In the genomic region with DNA sequence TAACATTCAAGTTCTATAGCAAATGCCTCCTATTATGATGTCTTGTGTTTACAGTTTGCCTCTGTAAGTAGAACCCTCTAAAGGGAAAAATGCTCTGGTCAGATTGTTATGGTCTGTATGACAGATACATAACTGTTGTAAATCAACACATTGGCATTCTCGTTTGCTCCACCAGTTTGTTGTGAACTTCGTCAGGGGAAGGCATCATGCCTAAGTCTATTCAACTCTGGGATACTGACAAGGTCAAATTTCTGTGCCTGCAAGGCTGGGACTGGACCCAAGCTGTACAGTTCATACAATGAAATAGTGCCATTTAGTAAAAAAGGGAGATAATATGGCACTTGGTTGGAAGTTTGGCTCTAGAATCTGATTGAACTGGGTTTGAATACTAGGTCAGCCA, we compare ENCODE assay signal across 12 cellular contexts.
DNase-seq lines count a peak whose midpoint lies in the region; ATAC-seq and TF ChIP-seq lines count a peak whose summit lies in the region.
"Had no signal": no experiment of that assay in that cellular context is flagged by ENCODE, and none has a peak within 500 bp of the region (broad histone marks: within the 10 kb centered on the region; RNA-seq: fewer than 3 reads in every experiment).

No MANE protein-coding gene starts in this region.

- no peaks in the 10 kb centered on the region for H3K27me3 Mint-ChIP-seq in activated CD4-positive, alpha-beta T cell treated with anti-CD3 and anti-CD28 coated beads, Interleukin-2, amount 10 ng/mL, durations not matched to agents 24 days and 14 days
- no peaks in the 10 kb centered on the region for H3K27me3 Mint-ChIP-seq in activated naive CD8-positive, alpha-beta T cell treated with anti-CD3 and anti-CD28 coated beads, Interleukin-2, amount 50 U/mL, for 24 hours
- no peaks in the 10 kb centered on the region for H3K27me3 Mint-ChIP-seq in T-helper 2 cell treated with Interferon-gamma antibody and Interleukin-4, amounts not matched to agents 5 μg/mL and 100 μg/mL, for 36 hours (ENCODE audit: low read depth)
- H3K27me3 Mint-ChIP-seq in naive thymus-derived CD8-positive, alpha-beta T cell = no peaks in the 10 kb centered on the region

- no peak overlapping the region for H3K4me3 ChIP-seq in lower lobe of right lung
- H3K4me3 ChIP-seq in tibial artery = no peak overlapping the region
- H3K4me3 ChIP-seq: cardiac muscle cell had no signal

- peaks cover 2% of the 10 kb centered on the region for H3K36me3 Mint-ChIP-seq in activated CD4-positive, alpha-beta T cell treated with anti-CD3 and anti-CD28 coated beads, Interleukin-2, amount 10 ng/mL, durations not matched to agents 24 days and 14 days (ENCODE audit: low read depth)
- no peaks in the 10 kb centered on the region for H3K36me3 Mint-ChIP-seq in activated naive CD8-positive, alpha-beta T cell treated with anti-CD3 and anti-CD28 coated beads, Interleukin-2, amount 50 U/mL, for 24 hours (ENCODE audit: low read depth)
- no peaks in the 10 kb centered on the region for H3K36me3 Mint-ChIP-seq in T-helper 2 cell treated with Interferon-gamma antibody and Interleukin-4, amounts not matched to agents 5 μg/mL and 100 μg/mL, for 36 hours (ENCODE audit: low read depth)
- H3K36me3 Mint-ChIP-seq in naive thymus-derived CD8-positive, alpha-beta T cell = no peaks in the 10 kb centered on the region

- ATAC-seq in activated naive CD8-positive, alpha-beta T cell treated with anti-CD3 and anti-CD28 coated beads, Interleukin-2, amount 50 U/mL, for 24 hours = no peak
- ATAC-seq in lower lobe of right lung = no peak
- no peak for ATAC-seq in naive thymus-derived CD8-positive, alpha-beta T cell

- peaks cover 29% of the 10 kb centered on the region for H3K4me1 ChIP-seq in lower lobe of right lung
- peaks cover 0 to 63% (median 51%) of the 10 kb centered on the region in 4 donors for H3K4me1 ChIP-seq in tibial artery

- peaks cover 10% of the 10 kb centered on the region for H3K9me3 Mint-ChIP-seq in activated CD4-positive, alpha-beta T cell treated with anti-CD3 and anti-CD28 coated beads, Interleukin-2, amount 10 ng/mL, durations not matched to agents 24 days and 14 days
- H3K9me3 Mint-ChIP-seq in activated naive CD8-positive, alpha-beta T cell treated with anti-CD3 and anti-CD28 coated beads, Interleukin-2, amount 50 U/mL, for 24 hours = no peaks in the 10 kb centered on the region
- H3K9me3 Mint-ChIP-seq in T-helper 2 cell treated with Interferon-gamma antibody and Interleukin-4, amounts not matched to agents 5 μg/mL and 100 μg/mL, for 36 hours = no peaks in the 10 kb centered on the region
- H3K9me3 Mint-ChIP-seq in naive thymus-derived CD8-positive, alpha-beta T cell = no peaks in the 10 kb centered on the region

- intact Hi-C loops in activated CD4-positive, alpha-beta T cell treated with anti-CD3 and anti-CD28 coated beads, Interleukin-2, amount 10 ng/mL, durations not matched to agents 24 days and 14 days (cut with micrococcal nuclease) = loop anchor here (1.0 to 5.0 kb wide), 5 partner anchors 20 to 1400 kb away; a partner anchor contains a TSS
- intact Hi-C loops in lower lobe of right lung (cut with DNase I) (no loop called here), tibial artery (cut with DNase I; ENCODE audit: low total_unique reads) (no loop called here)

- H3K27ac Mint-ChIP-seq in activated CD4-positive, alpha-beta T cell treated with anti-CD3 and anti-CD28 coated beads, Interleukin-2, amount 10 ng/mL, durations not matched to agents 24 days and 14 days = peak overlapping the region; percentile 31
- H3K27ac Mint-ChIP-seq in activated naive CD8-positive, alpha-beta T cell treated with anti-CD3 and anti-CD28 coated beads, Interleukin-2, amount 50 U/mL, for 24 hours = peak overlapping the region; percentile 53
- no peak overlapping the region for H3K27ac Mint-ChIP-seq in T-helper 2 cell treated with Interferon-gamma antibody and Interleukin-4, amounts not matched to agents 5 μg/mL and 100 μg/mL, for 36 hours
- peak overlapping the region in 4 of 10 donors; percentile 6 to 79 (median 46) for H3K27ac Mint-ChIP-seq in naive thymus-derived CD8-positive, alpha-beta T cell

- H3K36me3 ChIP-seq in lower lobe of right lung = no peaks in the 10 kb centered on the region
- H3K36me3 ChIP-seq in tibial artery = no peaks in the 10 kb centered on the region
- H3K36me3 ChIP-seq: cardiac muscle cell had no signal

- H3K9me3 ChIP-seq in lower lobe of right lung = no peaks in the 10 kb centered on the region
- no peaks in the 10 kb centered on the region for H3K9me3 ChIP-seq in tibial artery

- H3K4me3 Mint-ChIP-seq in activated CD4-positive, alpha-beta T cell treated with anti-CD3 and anti-CD28 coated beads, Interleukin-2, amount 10 ng/mL, durations not matched to agents 24 days and 14 days = no peak overlapping the region
- H3K4me3 Mint-ChIP-seq in activated naive CD8-positive, alpha-beta T cell treated with anti-CD3 and anti-CD28 coated beads, Interleukin-2, amount 50 U/mL, for 24 hours = no peak overlapping the region
- H3K4me3 Mint-ChIP-seq in T-helper 2 cell treated with Interferon-gamma antibody and Interleukin-4, amounts not matched to agents 5 μg/mL and 100 μg/mL, for 36 hours = no peak overlapping the region
- H3K4me3 Mint-ChIP-seq in naive thymus-derived CD8-positive, alpha-beta T cell = peak overlapping the region in 1 of 10 donors; percentile 8

- no peaks in the 10 kb centered on the region for H3K27me3 ChIP-seq in lower lobe of right lung (ENCODE audit: low read depth)
- no peaks in the 10 kb centered on the region for H3K27me3 ChIP-seq in tibial artery
- H3K27me3 ChIP-seq: cardiac muscle cell had no signal

- H3K27ac ChIP-seq in lower lobe of right lung = peak overlapping the region; percentile 69
- peak overlapping the region; percentile 71 to 79 for H3K27ac ChIP-seq in tibial artery
- H3K27ac ChIP-seq: cardiac muscle cell had no signal

- peaks cover 45% of the 10 kb centered on the region for H3K4me1 Mint-ChIP-seq in activated CD4-positive, alpha-beta T cell treated with anti-CD3 and anti-CD28 coated beads, Interleukin-2, amount 10 ng/mL, durations not matched to agents 24 days and 14 days
- H3K4me1 Mint-ChIP-seq in activated naive CD8-positive, alpha-beta T cell treated with anti-CD3 and anti-CD28 coated beads, Interleukin-2, amount 50 U/mL, for 24 hours = peaks cover 75% of the 10 kb centered on the region
- H3K4me1 Mint-ChIP-seq in T-helper 2 cell treated with Interferon-gamma antibody and Interleukin-4, amounts not matched to agents 5 μg/mL and 100 μg/mL, for 36 hours (ENCODE audit: low read depth) = peaks cover 32% of the 10 kb centered on the region
- H3K4me1 Mint-ChIP-seq in naive thymus-derived CD8-positive, alpha-beta T cell = peaks cover 15 to 73% (median 43%) of the 10 kb centered on the region in 4 donors

- POLR2A ChIA-PET in naive thymus-derived CD8-positive, alpha-beta T cell (lab: Charles Lee) = interaction anchor here (0.7 to 1.5 kb wide), 2 partner anchors 21 to 584 kb away, joined by 3 read pairs; no protein-coding TSS in a partner anchor

- DNase-seq in activated CD4-positive, alpha-beta T cell treated with anti-CD3 and anti-CD28 coated beads, Interleukin-2, amount 10 ng/mL, durations not matched to agents 24 days and 14 days = no peak
- DNase-seq in activated CD4-positive, alpha-beta T cell treated with anti-CD3 and anti-CD28 coated beads, Interleukin-2, amount 50 U/mL, for 1 hour = no peak
- DNase-seq in activated naive CD8-positive, alpha-beta T cell treated with anti-CD3 and anti-CD28 coated beads, Interleukin-2, amount 50 U/mL, for 24 hours = no peak
- DNase-seq in lower lobe of right lung = no peak
- no peak for DNase-seq in tibial artery
- no peak for DNase-seq in T-helper 2 cell treated with Interferon-gamma antibody and Interleukin-4, amounts not matched to agents 5 μg/mL and 100 μg/mL, for 36 hours (ENCODE audit: low spot score)
- DNase-seq in NCI-H1105 (lab: John Stamatoyannopoulos, UW) = no peak
- no peak for DNase-seq in naive thymus-derived CD8-positive, alpha-beta T cell
- DNase-seq: MV-4-11; SIG-M5; stimulated activated CD4-positive, alpha-beta T cell treated with anti-CD3 and anti-CD28 coated beads, Interleukin-4, amount 100 ng/mL, for 1 hour had no signal

- TF ChIP-seq CTCF in lower lobe of right lung (IDR thresholded peaks at IDR 0.05) (no peak), tibial artery (IDR thresholded peaks at IDR 0.05) (no peak)
